ENCODE assay signal across 15 cellular contexts in genomic region chr7:68862736-68863135, GRCh38.
"Had no signal": no experiment of that assay in that cellular context is flagged by ENCODE, and none has a peak within 500 bp of the region (broad histone marks: within the 10 kb centered on the region; RNA-seq: fewer than 3 reads in every experiment).

No MANE protein-coding gene starts in this region.

- H3K36me3 Mint-ChIP-seq: brain; mesothelial cell of epicardium; stimulated activated memory B cell treated with anti-CD40 and anti-IgM and Interleukin-4, amounts not matched to agents 10 μg/mL and 1 μg/mL and 100 μg/mL, for 72 hours had no signal

- H3K27me3 Mint-ChIP-seq: activated CD4-positive, alpha-beta T cell treated with anti-CD3 and anti-CD28 coated beads, Interleukin-2, amount 10 ng/mL, durations not matched to agents 7 days and 5 days; activated naive CD8-positive, alpha-beta T cell treated with anti-CD3 and anti-CD28 coated beads for 36 hours; central memory CD8-positive, alpha-beta T cell; stimulated activated memory B cell treated with anti-CD40 and anti-IgM and Interleukin-4, amounts not matched to agents 10 μg/mL and 1 μg/mL and 100 μg/mL, for 72 hours had no signal

- H3K4me3 Mint-ChIP-seq: activated CD4-positive, alpha-beta T cell treated with anti-CD3 and anti-CD28 coated beads, Interleukin-2, amount 10 ng/mL, durations not matched to agents 7 days and 5 days; activated naive CD8-positive, alpha-beta T cell treated with anti-CD3 and anti-CD28 coated beads for 36 hours; brain; central memory CD8-positive, alpha-beta T cell; mesothelial cell of epicardium; nephron progenitor cell; stimulated activated memory B cell treated with anti-CD40 and anti-IgM and Interleukin-4, amounts not matched to agents 10 μg/mL and 1 μg/mL and 100 μg/mL, for 72 hours had no signal

- H3K27me3 ChIP-seq: right atrium auricular region, thyroid gland had no signal

- H3K4me1 ChIP-seq: right atrium auricular region, thyroid gland had no signal

- DNase-seq: activated CD4-positive, alpha-beta T cell treated with anti-CD3 and anti-CD28 coated beads, Interleukin-2, amount 10 ng/mL, durations not matched to agents 7 days and 5 days; activated CD8-positive, alpha-beta memory T cell treated with anti-CD3 and anti-CD28 coated beads, Interleukin-2, amount 50 U/mL, for 48 hours; activated naive CD8-positive, alpha-beta T cell treated with anti-CD3 and anti-CD28 coated beads for 36 hours; nephron progenitor cell; stimulated activated CD4-positive, alpha-beta T cell treated with anti-CD3 and anti-CD28 coated beads, Interleukin-2, amount 100 ng/mL, for 48 hours; thyroid gland had no signal

- H3K9me3 Mint-ChIP-seq: central memory CD8-positive, alpha-beta T cell; nephron progenitor cell; stimulated activated memory B cell treated with anti-CD40 and anti-IgM and Interleukin-4, amounts not matched to agents 10 μg/mL and 1 μg/mL and 100 μg/mL, for 72 hours had no signal

- H3K4me3 ChIP-seq: coronary artery, lung, right atrium auricular region, thyroid gland had no signal

- H3K27ac Mint-ChIP-seq: activated CD4-positive, alpha-beta T cell treated with anti-CD3 and anti-CD28 coated beads, Interleukin-2, amount 10 ng/mL, durations not matched to agents 7 days and 5 days; activated naive CD8-positive, alpha-beta T cell treated with anti-CD3 and anti-CD28 coated beads for 36 hours; brain; mesothelial cell of epicardium; nephron progenitor cell; progenitor cell of endocrine pancreas; stimulated activated memory B cell treated with anti-CD40 and anti-IgM and Interleukin-4, amounts not matched to agents 10 μg/mL and 1 μg/mL and 100 μg/mL, for 72 hours had no signal

- H3K4me1 Mint-ChIP-seq: activated CD4-positive, alpha-beta T cell treated with anti-CD3 and anti-CD28 coated beads, Interleukin-2, amount 10 ng/mL, durations not matched to agents 7 days and 5 days; activated naive CD8-positive, alpha-beta T cell treated with anti-CD3 and anti-CD28 coated beads for 36 hours; central memory CD8-positive, alpha-beta T cell; nephron progenitor cell; stimulated activated memory B cell treated with anti-CD40 and anti-IgM and Interleukin-4, amounts not matched to agents 10 μg/mL and 1 μg/mL and 100 μg/mL, for 72 hours had no signal

- ATAC-seq: esophagus mucosa; stimulated activated memory B cell treated with anti-CD40 and anti-IgM and Interleukin-4, amounts not matched to agents 10 μg/mL and 1 μg/mL and 100 μg/mL, for 72 hours had no signal

- H3K9me3 ChIP-seq: right atrium auricular region, thyroid gland had no signal

- H3K36me3 ChIP-seq: right atrium auricular region, thyroid gland had no signal

- H3K27ac ChIP-seq: coronary artery, right atrium auricular region, thyroid gland had no signal
